2 cellular contexts compared by ENCODE assay signal in the genomic region with DNA sequence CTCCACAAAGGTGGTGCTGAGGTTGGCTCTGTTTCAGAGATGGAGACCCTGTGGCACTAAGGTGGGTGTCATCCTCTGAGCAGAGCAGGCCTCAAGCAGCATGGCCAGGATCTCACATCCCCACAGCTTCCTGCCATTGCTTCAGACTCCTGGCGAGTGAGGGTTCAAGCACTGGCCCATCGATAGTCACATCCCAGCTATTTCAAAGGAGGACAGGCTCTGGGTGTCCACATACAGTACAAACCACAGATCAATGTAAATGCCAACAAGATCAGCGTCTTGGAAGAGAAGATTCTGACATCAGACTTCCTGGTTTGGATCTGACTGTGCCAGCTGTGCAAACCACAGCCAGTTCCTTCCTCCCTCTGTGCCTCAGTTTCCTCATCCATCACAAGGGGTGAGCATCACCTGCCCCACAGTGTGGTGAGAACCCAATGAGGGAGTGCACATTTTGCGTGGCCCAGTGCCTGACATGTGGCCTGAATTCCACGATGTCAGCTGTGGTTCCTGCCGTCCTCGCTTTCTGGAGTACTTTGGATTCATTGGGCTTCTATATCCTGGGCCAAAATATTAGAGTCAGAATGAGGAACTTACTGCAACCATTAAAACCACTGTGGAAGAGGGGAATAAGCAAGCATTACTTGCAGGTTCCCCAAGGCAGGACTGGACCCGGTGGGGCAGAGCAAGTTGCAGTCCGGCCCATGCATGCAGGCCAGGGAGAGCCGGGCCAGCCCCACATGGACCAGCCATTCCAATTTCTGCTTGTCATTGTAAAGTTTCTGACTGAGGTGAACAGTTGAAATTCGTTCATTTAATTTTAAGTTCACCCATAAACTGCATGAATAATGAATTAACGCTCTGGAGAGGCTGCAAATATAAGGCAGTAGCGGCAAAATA.
TF ChIP-seq lines count a peak whose summit lies in the region.

No MANE protein-coding gene starts in this region.

TF ChIP-seq in liver, 16 proteins besides CTCF, POLR2A, EP300 and RAD21 (continued from another document):
- TF ChIP-seq, protein P1, sequence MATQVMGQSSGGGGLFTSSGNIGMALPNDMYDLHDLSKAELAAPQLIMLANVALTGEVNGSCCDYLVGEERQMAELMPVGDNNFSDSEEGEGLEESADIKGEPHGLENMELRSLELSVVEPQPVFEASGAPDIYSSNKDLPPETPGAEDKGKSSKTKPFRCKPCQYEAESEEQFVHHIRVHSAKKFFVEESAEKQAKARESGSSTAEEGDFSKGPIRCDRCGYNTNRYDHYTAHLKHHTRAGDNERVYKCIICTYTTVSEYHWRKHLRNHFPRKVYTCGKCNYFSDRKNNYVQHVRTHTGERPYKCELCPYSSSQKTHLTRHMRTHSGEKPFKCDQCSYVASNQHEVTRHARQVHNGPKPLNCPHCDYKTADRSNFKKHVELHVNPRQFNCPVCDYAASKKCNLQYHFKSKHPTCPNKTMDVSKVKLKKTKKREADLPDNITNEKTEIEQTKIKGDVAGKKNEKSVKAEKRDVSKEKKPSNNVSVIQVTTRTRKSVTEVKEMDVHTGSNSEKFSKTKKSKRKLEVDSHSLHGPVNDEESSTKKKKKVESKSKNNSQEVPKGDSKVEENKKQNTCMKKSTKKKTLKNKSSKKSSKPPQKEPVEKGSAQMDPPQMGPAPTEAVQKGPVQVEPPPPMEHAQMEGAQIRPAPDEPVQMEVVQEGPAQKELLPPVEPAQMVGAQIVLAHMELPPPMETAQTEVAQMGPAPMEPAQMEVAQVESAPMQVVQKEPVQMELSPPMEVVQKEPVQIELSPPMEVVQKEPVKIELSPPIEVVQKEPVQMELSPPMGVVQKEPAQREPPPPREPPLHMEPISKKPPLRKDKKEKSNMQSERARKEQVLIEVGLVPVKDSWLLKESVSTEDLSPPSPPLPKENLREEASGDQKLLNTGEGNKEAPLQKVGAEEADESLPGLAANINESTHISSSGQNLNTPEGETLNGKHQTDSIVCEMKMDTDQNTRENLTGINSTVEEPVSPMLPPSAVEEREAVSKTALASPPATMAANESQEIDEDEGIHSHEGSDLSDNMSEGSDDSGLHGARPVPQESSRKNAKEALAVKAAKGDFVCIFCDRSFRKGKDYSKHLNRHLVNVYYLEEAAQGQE (IDR thresholded peaks at IDR 0.05), result no peak
- TF ChIP-seq NR2F2 (IDR thresholded peaks at IDR 0.05) (no peak), HNF4A (conservative IDR thresholded peaks at IDR 0.05) (no peak), JUND (IDR thresholded peaks at IDR 0.05) (no peak), SP1 (IDR thresholded peaks at IDR 0.05) (no peak), FOXA1 (IDR thresholded peaks at IDR 0.05) (no peak), RXRA (IDR thresholded peaks at IDR 0.05) (no peak), YY1 (IDR thresholded peaks at IDR 0.05) (no peak)
- TF ChIP-seq, protein P2, sequence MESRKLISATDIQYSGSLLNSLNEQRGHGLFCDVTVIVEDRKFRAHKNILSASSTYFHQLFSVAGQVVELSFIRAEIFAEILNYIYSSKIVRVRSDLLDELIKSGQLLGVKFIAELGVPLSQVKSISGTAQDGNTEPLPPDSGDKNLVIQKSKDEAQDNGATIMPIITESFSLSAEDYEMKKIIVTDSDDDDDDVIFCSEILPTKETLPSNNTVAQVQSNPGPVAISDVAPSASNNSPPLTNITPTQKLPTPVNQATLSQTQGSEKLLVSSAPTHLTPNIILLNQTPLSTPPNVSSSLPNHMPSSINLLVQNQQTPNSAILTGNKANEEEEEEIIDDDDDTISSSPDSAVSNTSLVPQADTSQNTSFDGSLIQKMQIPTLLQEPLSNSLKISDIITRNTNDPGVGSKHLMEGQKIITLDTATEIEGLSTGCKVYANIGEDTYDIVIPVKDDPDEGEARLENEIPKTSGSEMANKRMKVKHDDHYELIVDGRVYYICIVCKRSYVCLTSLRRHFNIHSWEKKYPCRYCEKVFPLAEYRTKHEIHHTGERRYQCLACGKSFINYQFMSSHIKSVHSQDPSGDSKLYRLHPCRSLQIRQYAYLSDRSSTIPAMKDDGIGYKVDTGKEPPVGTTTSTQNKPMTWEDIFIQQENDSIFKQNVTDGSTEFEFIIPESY (IDR thresholded peaks at IDR 0.05), result no peak
- TF ChIP-seq, protein P3, sequence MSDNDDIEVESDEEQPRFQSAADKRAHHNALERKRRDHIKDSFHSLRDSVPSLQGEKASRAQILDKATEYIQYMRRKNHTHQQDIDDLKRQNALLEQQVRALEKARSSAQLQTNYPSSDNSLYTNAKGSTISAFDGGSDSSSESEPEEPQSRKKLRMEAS (IDR thresholded peaks at IDR 0.05), result no peak

TF ChIP-seq in WTC11, 78 proteins besides CTCF, POLR2A, EP300 and RAD21 (continued from another document):
- TF ChIP-seq, protein P4, sequence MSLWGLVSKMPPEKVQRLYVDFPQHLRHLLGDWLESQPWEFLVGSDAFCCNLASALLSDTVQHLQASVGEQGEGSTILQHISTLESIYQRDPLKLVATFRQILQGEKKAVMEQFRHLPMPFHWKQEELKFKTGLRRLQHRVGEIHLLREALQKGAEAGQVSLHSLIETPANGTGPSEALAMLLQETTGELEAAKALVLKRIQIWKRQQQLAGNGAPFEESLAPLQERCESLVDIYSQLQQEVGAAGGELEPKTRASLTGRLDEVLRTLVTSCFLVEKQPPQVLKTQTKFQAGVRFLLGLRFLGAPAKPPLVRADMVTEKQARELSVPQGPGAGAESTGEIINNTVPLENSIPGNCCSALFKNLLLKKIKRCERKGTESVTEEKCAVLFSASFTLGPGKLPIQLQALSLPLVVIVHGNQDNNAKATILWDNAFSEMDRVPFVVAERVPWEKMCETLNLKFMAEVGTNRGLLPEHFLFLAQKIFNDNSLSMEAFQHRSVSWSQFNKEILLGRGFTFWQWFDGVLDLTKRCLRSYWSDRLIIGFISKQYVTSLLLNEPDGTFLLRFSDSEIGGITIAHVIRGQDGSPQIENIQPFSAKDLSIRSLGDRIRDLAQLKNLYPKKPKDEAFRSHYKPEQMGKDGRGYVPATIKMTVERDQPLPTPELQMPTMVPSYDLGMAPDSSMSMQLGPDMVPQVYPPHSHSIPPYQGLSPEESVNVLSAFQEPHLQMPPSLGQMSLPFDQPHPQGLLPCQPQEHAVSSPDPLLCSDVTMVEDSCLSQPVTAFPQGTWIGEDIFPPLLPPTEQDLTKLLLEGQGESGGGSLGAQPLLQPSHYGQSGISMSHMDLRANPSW (CRISPR knock-in tag; conservative IDR thresholded peaks at IDR 0.05; ENCODE audit: low read depth), result no peak
- no peak for TF ChIP-seq ZNF121 (CRISPR knock-in tag; IDR thresholded peaks at IDR 0.05)
- TF ChIP-seq, protein P5, sequence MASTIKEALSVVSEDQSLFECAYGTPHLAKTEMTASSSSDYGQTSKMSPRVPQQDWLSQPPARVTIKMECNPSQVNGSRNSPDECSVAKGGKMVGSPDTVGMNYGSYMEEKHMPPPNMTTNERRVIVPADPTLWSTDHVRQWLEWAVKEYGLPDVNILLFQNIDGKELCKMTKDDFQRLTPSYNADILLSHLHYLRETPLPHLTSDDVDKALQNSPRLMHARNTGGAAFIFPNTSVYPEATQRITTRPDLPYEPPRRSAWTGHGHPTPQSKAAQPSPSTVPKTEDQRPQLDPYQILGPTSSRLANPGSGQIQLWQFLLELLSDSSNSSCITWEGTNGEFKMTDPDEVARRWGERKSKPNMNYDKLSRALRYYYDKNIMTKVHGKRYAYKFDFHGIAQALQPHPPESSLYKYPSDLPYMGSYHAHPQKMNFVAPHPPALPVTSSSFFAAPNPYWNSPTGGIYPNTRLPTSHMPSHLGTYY (CRISPR knock-in tag; IDR thresholded peaks at IDR 0.05), result no peak
